In genomic region chr14:92668266-92668973, GRCh38 we compare ENCODE assay signal across 9 cellular contexts.
A peak's percentile ranks its signal among the peaks of the same experiment; 100 is the strongest.
DNase-seq lines count a peak whose midpoint lies in the region; ATAC-seq and TF ChIP-seq lines count a peak whose summit lies in the region.
"Had no signal": no experiment of that assay in that cellular context is flagged by ENCODE, and none has a peak within 500 bp of the region (broad histone marks: within the 10 kb centered on the region; RNA-seq: fewer than 3 reads in every experiment).

No MANE protein-coding gene starts in this region.

- no peaks in the 10 kb centered on the region for H3K4me1 ChIP-seq in right atrium auricular region
- H3K4me1 ChIP-seq: Caco-2 had no signal

- H3K27me3 Mint-ChIP-seq in T-cell: no peaks in the 10 kb centered on the region
- H3K27me3 Mint-ChIP-seq in natural killer cell (ENCODE audit: low read depth in 2 of 2): no peaks in the 10 kb centered on the region

- TF ChIP-seq CTCF in natural killer cell (IDR thresholded peaks at IDR 0.05): no peak
- TF ChIP-seq CTCF in right atrium auricular region (IDR thresholded peaks at IDR 0.05): no peak

- no peak overlapping the region for H3K4me3 Mint-ChIP-seq in T-cell
- H3K4me3 Mint-ChIP-seq in natural killer cell: peak overlapping the region; percentile 45

- H3K27ac Mint-ChIP-seq in T-cell: peak overlapping the region; percentile 77 to 83
- H3K27ac Mint-ChIP-seq in natural killer cell: peak overlapping the region; percentile 96 to 99

- H3K4me3 ChIP-seq in right atrium auricular region: no peak overlapping the region

- POLR2A ChIA-PET in T-cell (lab: Charles Lee): no interaction called here

- H3K27me3 ChIP-seq in right atrium auricular region: no peaks in the 10 kb centered on the region

- H3K36me3 Mint-ChIP-seq in T-cell (peaks cover 41% of the 10 kb centered on the region), natural killer cell (peaks cover 6% of the 10 kb centered on the region)

- no peak overlapping the region for H3K27ac ChIP-seq in right atrium auricular region

- H3K36me3 ChIP-seq in right atrium auricular region: peaks cover 10% of the 10 kb centered on the region

- H3K9me3 Mint-ChIP-seq in T-cell (no peaks in the 10 kb centered on the region), natural killer cell (no peaks in the 10 kb centered on the region)

- CTCF ChIA-PET in T-cell (lab: Charles Lee): interaction anchor here in 1 of 2 donors (1.6 kb wide), 1 partner anchor 12 kb away, joined by 3 read pairs; no protein-coding TSS in a partner anchor

- peaks cover 69 to 88% (median 87%) of the 10 kb centered on the region in 3 donors for H3K4me1 Mint-ChIP-seq in T-cell
- H3K4me1 Mint-ChIP-seq in natural killer cell: peaks cover 76 to 88% of the 10 kb centered on the region in 2 donors

- DNase-seq in T-cell (no peak), natural killer cell (no peak), LoVo (ENCODE audit: low spot score) (no peak), right atrium auricular region (ENCODE audit: low spot score) (no peak)
- DNase-seq: aorta, Caco-2 had no signal

- intact Hi-C loops in natural killer cell (cut with micrococcal nuclease): no loop called here

- H3K9me3 ChIP-seq in right atrium auricular region: no peaks in the 10 kb centered on the region
- H3K9me3 ChIP-seq: Caco-2 had no signal

- peak; percentile 57 for ATAC-seq in GM18502 (IDR thresholded peaks at IDR 0.05; ENCODE audit: poor library complexity, unreplicated experiment)
- peak; percentile 50 for ATAC-seq in GM21447 (IDR thresholded peaks at IDR 0.05; ENCODE audit: unreplicated experiment)
- peak in 3 of 4 experiments; percentile 15 to 32 (median 24) for ATAC-seq in T-cell (replicated peaks in 1 of 4)
- ATAC-seq in natural killer cell: no peak
- no peak for ATAC-seq in GM21717 (IDR thresholded peaks at IDR 0.05; ENCODE audit: unreplicated experiment)

Comparison
In these comparisons a context has a peak if more than half of its experiments do, and no peak if none do; other contexts are left out.
1. ATAC-seq: peak in GM18502 (single experiment), GM21447 (single experiment) and T-cell (3 of 4); none in natural killer cell (0 of 3) and GM21717 (single experiment).